In genomic region chr9:92512622-92513021, GRCh38 we compare ENCODE assay signal across 18 cellular contexts. TPM values are rescaled to one million over a fixed set of nuclear protein-coding genes. Genes with fewer than 3 reads are reported as not detected.
DNase-seq lines count a peak whose midpoint lies in the region; ATAC-seq and TF ChIP-seq lines count a peak whose summit lies in the region.
"Had no signal": no experiment of that assay in that cellular context is flagged by ENCODE, and none has a peak within 500 bp of the region (broad histone marks: within the 10 kb centered on the region; RNA-seq: fewer than 3 reads in every experiment).

No MANE protein-coding gene starts in this region.

- H3K4me3 ChIP-seq in IMR-90 (ENCODE audit: insufficient read depth, low read depth, low read length) = no peak overlapping the region
- no peak overlapping the region for H3K4me3 ChIP-seq in right atrium auricular region

- H4K8ac ChIP-seq in IMR-90 (ENCODE audit: low read depth in 2 of 2, low read length in 2 of 2) = no peak overlapping the region

- H3K4me1 ChIP-seq in IMR-90 (ENCODE audit: control insufficient read depth, insufficient read depth, low read length) = peaks cover 16% of the 10 kb centered on the region
- H3K4me1 ChIP-seq in right atrium auricular region = peaks cover 0 to 19% of the 10 kb centered on the region in 2 donors
- H3K4me1 ChIP-seq: Caco-2 had no signal

- no peaks in the 10 kb centered on the region for H4K20me1 ChIP-seq in IMR-90 (ENCODE audit: insufficient read depth, low read length)

- H2BK120ac ChIP-seq in IMR-90 (ENCODE audit: low read depth, low read length) = no peak overlapping the region

- no peaks in the 10 kb centered on the region for H3K27me3 ChIP-seq in IMR-90 (ENCODE audit: control insufficient read depth, insufficient read depth, low read length)
- no peaks in the 10 kb centered on the region for H3K27me3 ChIP-seq in right atrium auricular region

- WGBS in IMR-90 (ENCODE audit: extremely low coverage in 2 of 2, insufficient read length in 1 of 2), 2 experiments = no CpG with 5 or more reads among the region's 3 CpGs

- no peak overlapping the region; the same call in 1 of the 2 replicates for H4K5ac ChIP-seq in IMR-90 (ENCODE audit: low read depth, low read length)

- no peak overlapping the region for H3K56ac ChIP-seq in IMR-90 (ENCODE audit: extremely low read depth, insufficient read depth, low read length)

- H3K14ac ChIP-seq in IMR-90 (replicated peaks; ENCODE audit: low read depth, low read length) = no peak overlapping the region

- TF ChIP-seq POLR2A in IMR-90 (IDR thresholded peaks at IDR 0.05; ENCODE audit: low read depth, low read length) = no peak

- no peak overlapping the region for H3K18ac ChIP-seq in IMR-90 (ENCODE audit: low read depth, low read length)

- H3K9me3 Mint-ChIP-seq in stimulated activated memory B cell treated with anti-CD40 and anti-IgM and Interleukin-4, amounts not matched to agents 10 μg/mL and 1 μg/mL and 100 μg/mL, for 72 hours = no peaks in the 10 kb centered on the region
- no peaks in the 10 kb centered on the region for H3K9me3 Mint-ChIP-seq in WTC11
- H3K9me3 Mint-ChIP-seq: CD4-positive, CD25-positive, alpha-beta regulatory T cell had no signal

- H2BK15ac ChIP-seq in IMR-90 (ENCODE audit: low read depth, low read length) = no peak overlapping the region

- H3K27me3 Mint-ChIP-seq in stimulated activated memory B cell treated with anti-CD40 and anti-IgM and Interleukin-4, amounts not matched to agents 10 μg/mL and 1 μg/mL and 100 μg/mL, for 72 hours = no peaks in the 10 kb centered on the region
- no peaks in the 10 kb centered on the region for H3K27me3 Mint-ChIP-seq in WTC11 (ENCODE audit: low read depth)
- H3K27me3 Mint-ChIP-seq: CD4-positive, CD25-positive, alpha-beta regulatory T cell had no signal

- DNase-seq in IMR-90 (peak; percentile 52), astrocyte of the hippocampus (ENCODE audit: low read depth, low spot score) (peak; percentile 38), iris pigment epithelial cell (ENCODE audit: low read depth) (peak; percentile 67), WTC11 (ENCODE audit: low spot score) (no peak), SIG-M5 treated with dmso at 0.1 percent for 504 hours (lab: John Stamatoyannopoulos, UW; ENCODE audit: unreplicated experiment) (no peak), right atrium auricular region (ENCODE audit: low spot score) (no peak)
- DNase-seq: ACHN; AML-193; Caco-2; CD4-positive, CD25-positive, alpha-beta regulatory T cell; DMS153; EL; KBM-7; NCI-H1436; NCI-H2029; NCI-H524 had no signal

- TF ChIP-seq RAD21 in IMR-90 (IDR thresholded peaks at IDR 0.05; ENCODE audit: low read length) = no peak

- no peaks in the 10 kb centered on the region for H3K36me3 Mint-ChIP-seq in stimulated activated memory B cell treated with anti-CD40 and anti-IgM and Interleukin-4, amounts not matched to agents 10 μg/mL and 1 μg/mL and 100 μg/mL, for 72 hours
- H3K36me3 Mint-ChIP-seq in WTC11 = no peaks in the 10 kb centered on the region
- H3K36me3 Mint-ChIP-seq: CD4-positive, CD25-positive, alpha-beta regulatory T cell had no signal

- H3K9ac ChIP-seq in IMR-90 (ENCODE audit: low read depth, low read length) = no peak overlapping the region

- peaks cover 10% of the 10 kb centered on the region for H3K9me1 ChIP-seq in IMR-90 (ENCODE audit: insufficient read depth, low read length)

- CTCF ChIA-PET in IMR-90 (lab: Yijun Ruan, JAX) (interaction anchor here (0.6 kb wide), 1 partner anchor 13 kb away, joined by 5 read pairs; no protein-coding TSS in a partner anchor), WTC11 (lab: Charles Lee) (no interaction called here)

- H2AK5ac ChIP-seq in IMR-90 (ENCODE audit: low read depth, low read length) = no peak overlapping the region

- peak overlapping the region; percentile 38; the same call in 1 of the 2 replicates for H4K91ac ChIP-seq in IMR-90 (ENCODE audit: insufficient read depth, low read depth, low read length)

- intact Hi-C loops in IMR-90 (cut with micrococcal nuclease) = loop anchor here (10.0 kb wide), 1 partner anchor 1522 kb away; no protein-coding TSS in a partner anchor

- H3K9me3 ChIP-seq in IMR-90 (ENCODE audit: control insufficient read depth, insufficient read depth, low read length) (no peaks in the 10 kb centered on the region), right atrium auricular region (no peaks in the 10 kb centered on the region)
- H3K9me3 ChIP-seq: Caco-2 had no signal

- H3K4me2 ChIP-seq in IMR-90 (ENCODE audit: low read depth, low read length) = peak overlapping the region; percentile 74

- H3K23ac ChIP-seq in IMR-90 (ENCODE audit: low read depth, low read length) = 0 out of 2 replicates have a peak overlapping the region, but pooled peaks have one; percentile 6

- no peak overlapping the region for H2AK9ac ChIP-seq in IMR-90 (replicated peaks; ENCODE audit: low read depth, low read length, poor library complexity)

- H3K36me3 ChIP-seq in IMR-90 (ENCODE audit: control insufficient read depth, insufficient read depth, low read length) (no peaks in the 10 kb centered on the region), right atrium auricular region (no peaks in the 10 kb centered on the region)

- peaks cover 0 to 5% of the 10 kb centered on the region in 2 experiments; a peak in 1 of 4 replicates for H3K79me1 ChIP-seq in IMR-90 (ENCODE audit: low read depth in 1 of 2, low read length in 2 of 2)

- peaks cover 17% of the 10 kb centered on the region for H3K4me1 Mint-ChIP-seq in stimulated activated memory B cell treated with anti-CD40 and anti-IgM and Interleukin-4, amounts not matched to agents 10 μg/mL and 1 μg/mL and 100 μg/mL, for 72 hours
- H3K4me1 Mint-ChIP-seq in WTC11 = peaks cover 16% of the 10 kb centered on the region
- H3K4me1 Mint-ChIP-seq: CD4-positive, CD25-positive, alpha-beta regulatory T cell had no signal

- no peak overlapping the region for H3K4me3 Mint-ChIP-seq in stimulated activated memory B cell treated with anti-CD40 and anti-IgM and Interleukin-4, amounts not matched to agents 10 μg/mL and 1 μg/mL and 100 μg/mL, for 72 hours
- H3K4me3 Mint-ChIP-seq in WTC11 = no peak overlapping the region
- H3K4me3 Mint-ChIP-seq: CD4-positive, CD25-positive, alpha-beta regulatory T cell had no signal

- peak; percentile 84 for ATAC-seq in IMR-90 (ENCODE audit: low read depth)
- ATAC-seq in stimulated activated memory B cell treated with anti-CD40 and anti-IgM and Interleukin-4, amounts not matched to agents 10 μg/mL and 1 μg/mL and 100 μg/mL, for 72 hours = peak; percentile 55
- ATAC-seq in WTC11 = no peak

- no peak overlapping the region for H3K27ac Mint-ChIP-seq in stimulated activated memory B cell treated with anti-CD40 and anti-IgM and Interleukin-4, amounts not matched to agents 10 μg/mL and 1 μg/mL and 100 μg/mL, for 72 hours
- no peak overlapping the region for H3K27ac Mint-ChIP-seq in WTC11
- H3K27ac Mint-ChIP-seq: CD4-positive, CD25-positive, alpha-beta regulatory T cell had no signal

- H3K4ac ChIP-seq in IMR-90 (ENCODE audit: low read depth, low read length) = no peak overlapping the region

- no peak overlapping the region for H2BK5ac ChIP-seq in IMR-90 (ENCODE audit: low read depth, low read length, poor library complexity, severe bottlenecking)

- POLR2A ChIA-PET in IMR-90 (lab: Charles Lee; ENCODE audit: unreplicated experiment) (interaction anchor here (0.5 kb wide), 1 partner anchor 12 kb away, joined by 4 read pairs; no protein-coding TSS in a partner anchor), WTC11 (lab: Charles Lee) (no interaction called here)

- TF ChIP-seq CTCF in IMR-90 (conservative IDR thresholded peaks at IDR 0.05; ENCODE audit: low read depth, low read length) (no peak), WTC11 (IDR thresholded peaks at IDR 0.05) (no peak), right atrium auricular region (IDR thresholded peaks at IDR 0.05) (no peak)

- BruUV-seq in IMR-90 (replicated peaks; lab: Mats Ljungman, UMichigan) = no TSS peak

- dilution Hi-C loops in IMR-90 (cut with HindIII; ENCODE audit: low sequenced_read_pairs, unreplicated experiment) = no loop called here

- no peak overlapping the region for H3K27ac ChIP-seq in IMR-90 (ENCODE audit: insufficient read depth, low read length)
- no peak overlapping the region for H3K27ac ChIP-seq in right atrium auricular region

- in situ Hi-C loops in IMR-90 (cut with MboI; ENCODE audit: low sequenced_read_pairs) = no loop called here

- peak overlapping the region; percentile 36; the same call in 1 of the 2 replicates for H2BK20ac ChIP-seq in IMR-90 (ENCODE audit: low read depth, low read length)

- no peak overlapping the region for H2AFZ ChIP-seq in IMR-90 (replicated peaks; ENCODE audit: low read length, poor library complexity)

TF ChIP-seq in IMR-90, 13 proteins besides CTCF, POLR2A, EP300 and RAD21 (continues in another document):
- TF ChIP-seq NFE2L2 (IDR thresholded peaks at IDR 0.05; ENCODE audit: low read depth, low read length) (no peak), MAZ (IDR thresholded peaks at IDR 0.05; ENCODE audit: borderline replicate concordance, low read depth, low read length) (no peak)

RNA-seq across cellular contexts. Expression of gene ECM2, which starts 23.2 kb away (rescaled TPM):
- total RNA-seq in IMR-90 (2012; rRNA removed) = under 0.01 and 0.36 TPM in 2 replicates
- 0.26 TPM in 2 replicates for polyA plus RNA-seq in IMR-90 (2012; rRNA removed)
- 0.06 and 0.09 TPM in 2 replicates for polyA plus RNA-seq in IMR-90 (2012; cell fraction: cytosol; rRNA removed)
- 0.08 and 0.50 TPM in 2 replicates for polyA plus RNA-seq in IMR-90 (2012; cell fraction: nucleus; rRNA removed; ENCODE audit: low replicate concordance)
- not detected in 3 replicates for total RNA-seq in WTC11 (2021)
- 10 to 100 TPM in 1 of 2 donors, 1 to 10 TPM in 1; 7.3 to 18.5 TPM for total RNA-seq in right atrium auricular region
- total RNA-seq: Caco-2; CD4-positive, CD25-positive, alpha-beta regulatory T cell had no signal
- polyA plus RNA-seq: CD4-positive, CD25-positive, alpha-beta regulatory T cell had no signal

RNA-seq across cellular contexts. Expression of gene ASPN, which starts 30.3 kb away (rescaled TPM):
- under 0.01 and 0.28 TPM in 2 replicates for total RNA-seq in IMR-90 (2012; rRNA removed)
- 0.04 and 0.09 TPM in 2 replicates for polyA plus RNA-seq in IMR-90 (2012; rRNA removed)
- polyA plus RNA-seq in IMR-90 (2012; cell fraction: cytosol; rRNA removed) = 0.02 TPM in 1 of 2 replicates, not detected in the other
- 0.05 TPM in 1 of 2 replicates, not detected in the other for polyA plus RNA-seq in IMR-90 (2012; cell fraction: nucleus; rRNA removed; ENCODE audit: low replicate concordance)
- total RNA-seq in WTC11 (2021) = not detected in 3 replicates
- 10 to 100 TPM in 1 of 2 donors, 1 to 10 TPM in 1; 3.9 to 29.0 TPM for total RNA-seq in right atrium auricular region
- total RNA-seq: Caco-2; CD4-positive, CD25-positive, alpha-beta regulatory T cell; H4 had no signal
- polyA plus RNA-seq: CD4-positive, CD25-positive, alpha-beta regulatory T cell had no signal

Comparison
In these comparisons a context has a peak if more than half of its experiments do, and no peak if none do; other contexts are left out.
1. DNase-seq: peak in IMR-90 (single experiment), astrocyte of the hippocampus (single experiment) and iris pigment epithelial cell (single experiment); none in WTC11 (single experiment), SIG-M5 treated with dmso at 0.1 percent for 504 hours (single experiment) and right atrium auricular region (single experiment).